In the genomic region with DNA sequence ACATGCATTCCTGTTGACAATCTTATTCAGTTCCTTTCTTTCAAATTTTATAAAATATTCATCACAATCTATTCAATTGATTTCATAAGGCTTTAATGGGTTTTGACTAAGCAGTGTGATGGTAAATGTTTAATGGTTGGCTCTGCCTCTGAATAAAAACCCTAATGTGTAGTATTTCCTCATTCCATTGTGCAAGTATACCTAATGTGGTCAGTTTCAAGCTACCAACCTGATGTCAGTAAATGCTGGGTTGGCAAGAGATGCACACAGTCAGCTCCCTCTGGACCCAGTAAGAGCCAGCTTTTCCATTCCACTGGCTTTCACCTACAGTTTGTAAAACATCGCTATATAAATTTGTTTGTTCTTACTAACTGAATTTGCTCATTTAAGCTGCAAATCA, we compare ENCODE assay signal across 17 cellular contexts.
"Had no signal": no experiment of that assay in that cellular context is flagged by ENCODE, and none has a peak within 500 bp of the region (broad histone marks: within the 10 kb centered on the region; RNA-seq: fewer than 3 reads in every experiment).

No MANE protein-coding gene starts in this region.

- H3K9me3 Mint-ChIP-seq: memory B cell, natural killer cell, type B pancreatic cell had no signal

- ATAC-seq: activated CD4-positive, CD25-positive, alpha-beta regulatory T cell treated with anti-CD3 and anti-CD28 coated beads, Interleukin-2, amount 50 U/mL, for 24 hours; gastroesophageal sphincter; natural killer cell; right cardiac atrium; stimulated activated naive CD8-positive, alpha-beta T cell treated with anti-CD3 and anti-CD28 coated beads, Interleukin-15, Interleukin-2, amounts not matched to agents 100 U/mL and 50 U/mL, for 24 hours had no signal

- H3K36me3 Mint-ChIP-seq: natural killer cell, type B pancreatic cell had no signal

- H3K27me3 ChIP-seq: gastroesophageal sphincter had no signal

- DNase-seq: activated CD4-positive, alpha-beta T cell treated with anti-CD3 and anti-CD28 coated beads, Interleukin-2, amount 50 U/mL, for 1 hour; activated CD8-positive, alpha-beta memory T cell treated with anti-CD3 and anti-CD28 coated beads for 24 hours; activated naive CD4-positive, alpha-beta T cell; aorta; dermis blood vessel endothelial cell; islet precursor cell; left ventricle myocardium inferior; natural killer cell; nucleus accumbens; posterior cingulate gyrus; right cardiac atrium; stimulated activated naive CD8-positive, alpha-beta T cell treated with anti-CD3 and anti-CD28 coated beads, Interleukin-15, Interleukin-2, amounts not matched to agents 100 U/mL and 50 U/mL, for 24 hours had no signal

- H3K9me3 ChIP-seq: gastroesophageal sphincter, left ventricle myocardium inferior had no signal

- H3K27ac ChIP-seq: gastroesophageal sphincter, left ventricle myocardium inferior had no signal

- H3K27me3 Mint-ChIP-seq: memory B cell, type B pancreatic cell had no signal

- H3K4me1 ChIP-seq: gastroesophageal sphincter, left ventricle myocardium inferior had no signal

- H3K27ac Mint-ChIP-seq: memory B cell, natural killer cell, type B pancreatic cell had no signal

- H3K4me1 Mint-ChIP-seq: memory B cell, natural killer cell had no signal

- H3K4me3 ChIP-seq: gastroesophageal sphincter, left ventricle myocardium inferior, smooth muscle cell had no signal

- H3K4me3 Mint-ChIP-seq: memory B cell, natural killer cell, type B pancreatic cell had no signal
